11 cellular contexts compared by ENCODE assay signal in genomic region chr2:216384409-216384808, GRCh38. TPM values are rescaled to one million over a fixed set of nuclear protein-coding genes. Genes with fewer than 3 reads are reported as not detected.
"Had no signal": no experiment of that assay in that cellular context is flagged by ENCODE, and none has a peak within 500 bp of the region (broad histone marks: within the 10 kb centered on the region; RNA-seq: fewer than 3 reads in every experiment).

No MANE protein-coding gene starts in this region.

RNA-seq across cellular contexts. Expression of gene MARCHF4, which starts 12.1 kb away (rescaled TPM):
- total RNA-seq: naive thymus-derived CD8-positive, alpha-beta T cell; natural killer cell treated with Interleukin-12 subunit alpha and Interleukin-12 subunit beta and Interleukin-15 and Interleukin-18, amount 100 ng/mL, for 72 hours; omental fat pad; posterior vena cava; prostate gland; right lobe of liver; skeletal muscle tissue; subcutaneous adipose tissue; tibial nerve; ureter; vagina had no signal
